15 cellular contexts compared by ENCODE assay signal in the genomic region with DNA sequence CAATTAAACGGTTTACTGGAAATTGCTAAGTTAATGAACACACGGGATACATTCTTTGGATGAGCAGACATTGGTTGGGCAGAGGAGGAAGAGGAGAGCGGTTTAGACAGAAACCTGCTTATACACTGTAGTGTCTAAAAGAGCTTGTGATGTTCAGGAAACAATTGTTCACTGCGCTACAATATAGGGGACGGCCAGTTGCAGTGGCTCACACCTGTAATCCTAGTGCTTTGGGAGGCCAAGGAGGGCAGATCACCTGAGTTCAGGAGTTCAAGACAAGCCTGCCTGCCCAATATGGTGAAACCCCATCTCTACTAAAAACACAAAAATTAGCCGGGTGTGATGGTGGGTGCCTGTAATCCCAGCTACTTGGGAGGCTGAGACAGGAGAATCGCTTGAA. TPM values are rescaled to one million over a fixed set of nuclear protein-coding genes. Genes with fewer than 3 reads are reported as not detected.
"Had no signal": no experiment of that assay in that cellular context is flagged by ENCODE, and none has a peak within 500 bp of the region (broad histone marks: within the 10 kb centered on the region; RNA-seq: fewer than 3 reads in every experiment).

No MANE protein-coding gene starts in this region.

RNA-seq across cellular contexts. Expression of a gene that starts 20.7 kb away (rescaled TPM):
- total RNA-seq: activated CD4-positive, alpha-beta memory T cell treated with anti-CD3 and anti-CD28 coated beads for 36 hours; activated CD4-positive, alpha-beta T cell treated with anti-CD3 and anti-CD28 coated beads for 36 hours; activated naive CD4-positive, alpha-beta T cell treated with anti-CD3 and anti-CD28 coated beads for 36 hours; activated naive CD4-positive, alpha-beta T cell treated with anti-CD3 and anti-CD28 coated beads, Interleukin-2, amount 50 U/mL, for 72 hours; activated T-cell treated with anti-CD3 and anti-CD28 coated beads, Interleukin-2, amount 50 U/mL, for 4 hours; activated T-helper 1 cell treated with anti-CD3 and anti-CD28 coated beads, Interleukin-12 subunit alpha, Interleukin-12 subunit beta, Interleukin-2, Interleukin-4 antibody, amounts not matched to agents 30 ng/mL and 10 ng/mL and 1 ng/mL, durations not matched to agents 14 hours and 24 hours and 36 hours; adrenal gland; astrocyte; body of pancreas; cardiac septum; LHCN-M2; SJSA1; T-cell; T-helper 17 cell; WTC11 had no signal
